In genomic region chr20:23257848-23258746, GRCh38 we compare ENCODE assay signal across 10 cellular contexts.
DNase-seq lines count a peak whose midpoint lies in the region; ATAC-seq and TF ChIP-seq lines count a peak whose summit lies in the region.
"Had no signal": no experiment of that assay in that cellular context is flagged by ENCODE, and none has a peak within 500 bp of the region (broad histone marks: within the 10 kb centered on the region; RNA-seq: fewer than 3 reads in every experiment).

No MANE protein-coding gene starts in this region.

- DNase-seq in HK-2 (ENCODE audit: unreplicated experiment) (peak; percentile 30), RWPE2 (ENCODE audit: low spot score) (no peak), foreskin keratinocyte (peak; percentile 64 to 79), NCI-H526 (lab: John Stamatoyannopoulos, UW) (no peak), substantia nigra (lab: John Stamatoyannopoulos, UW) (no peak)
- DNase-seq in activated CD4-positive, alpha-beta T cell treated with anti-CD3 and anti-CD28 coated beads, Interleukin-2, amount 50 U/mL, for 1 hour: no peak
- DNase-seq: activated CD4-positive, alpha-beta T cell treated with anti-CD3 and anti-CD28 coated beads for 36 hours had no signal

- H3K27ac ChIP-seq in RWPE2 (ENCODE audit: poor library complexity, severe bottlenecking): peak overlapping the region; percentile 98
- no peak overlapping the region for H3K27ac ChIP-seq in foreskin keratinocyte
- peak overlapping the region in 13 of 21 experiments; percentile 6 to 81 (median 45) for H3K27ac ChIP-seq in skin epidermis
- H3K27ac ChIP-seq in substantia nigra (ENCODE audit: low read depth, low read length, poor library complexity, severe bottlenecking): no peak overlapping the region

- TF ChIP-seq CTCF in RWPE2 (IDR thresholded peaks at IDR 0.05; ENCODE audit: poor library complexity, severe bottlenecking): no peak
- no peak for TF ChIP-seq CTCF in foreskin keratinocyte (conservative IDR thresholded peaks at IDR 0.05)

- H3K27me3 ChIP-seq in RWPE2 (ENCODE audit: insufficient read depth, poor library complexity, severe bottlenecking) (no peaks in the 10 kb centered on the region), foreskin keratinocyte (no peaks in the 10 kb centered on the region)

- no peaks in the 10 kb centered on the region for H3K36me3 ChIP-seq in RWPE2 (ENCODE audit: low read depth)

- peak; percentile 89 for ATAC-seq in RWPE2 (ENCODE audit: low read depth)
- peak; percentile 78 for ATAC-seq in foreskin keratinocyte
- no peak for ATAC-seq in GM18858 (IDR thresholded peaks at IDR 0.05; ENCODE audit: unreplicated experiment)
- ATAC-seq: activated CD4-positive, alpha-beta T cell treated with anti-CD3 and anti-CD28 coated beads for 36 hours; HCT116 had no signal

- H3K4me3 ChIP-seq in RWPE2 (ENCODE audit: severe bottlenecking): no peak overlapping the region
- H3K4me3 ChIP-seq in skin epidermis: no peak overlapping the region

- no peaks in the 10 kb centered on the region for H3K9me3 ChIP-seq in RWPE2 (ENCODE audit: severe bottlenecking)

- H3K4me1 ChIP-seq in RWPE2 (ENCODE audit: insufficient read depth, poor library complexity, severe bottlenecking): peaks cover 27% of the 10 kb centered on the region
- peaks cover 25% of the 10 kb centered on the region for H3K4me1 ChIP-seq in foreskin keratinocyte

Comparison
In these comparisons a context has a peak if more than half of its experiments do, and no peak if none do; other contexts are left out.
1. DNase-seq: peak in HK-2 (single experiment) and foreskin keratinocyte (2 of 2); none in RWPE2 (single experiment), NCI-H526 (0 of 2), substantia nigra (0 of 49) and activated CD4-positive, alpha-beta T cell treated with anti-CD3 and anti-CD28 coated beads, Interleukin-2, amount 50 U/mL, for 1 hour (single experiment).
2. H3K27ac ChIP-seq: peak in RWPE2 (single experiment) and skin epidermis (13 of 21); none in foreskin keratinocyte (single experiment) and substantia nigra (single experiment).